1 cellular context compared by ENCODE assay signal in genomic region chr22:17269607-17270261, GRCh38.
TF ChIP-seq lines count a peak whose summit lies in the region.

No MANE protein-coding gene starts in this region.

TF ChIP-seq in GM12878, 131 proteins besides CTCF, POLR2A, EP300 and RAD21 (continued from another document):
- TF ChIP-seq FOS (IDR thresholded peaks at IDR 0.05; ENCODE audit: borderline replicate concordance, extremely low read depth, insufficient read length) (no peak), YBX1 (IDR thresholded peaks at IDR 0.05) (no peak)
